In the genomic region with DNA sequence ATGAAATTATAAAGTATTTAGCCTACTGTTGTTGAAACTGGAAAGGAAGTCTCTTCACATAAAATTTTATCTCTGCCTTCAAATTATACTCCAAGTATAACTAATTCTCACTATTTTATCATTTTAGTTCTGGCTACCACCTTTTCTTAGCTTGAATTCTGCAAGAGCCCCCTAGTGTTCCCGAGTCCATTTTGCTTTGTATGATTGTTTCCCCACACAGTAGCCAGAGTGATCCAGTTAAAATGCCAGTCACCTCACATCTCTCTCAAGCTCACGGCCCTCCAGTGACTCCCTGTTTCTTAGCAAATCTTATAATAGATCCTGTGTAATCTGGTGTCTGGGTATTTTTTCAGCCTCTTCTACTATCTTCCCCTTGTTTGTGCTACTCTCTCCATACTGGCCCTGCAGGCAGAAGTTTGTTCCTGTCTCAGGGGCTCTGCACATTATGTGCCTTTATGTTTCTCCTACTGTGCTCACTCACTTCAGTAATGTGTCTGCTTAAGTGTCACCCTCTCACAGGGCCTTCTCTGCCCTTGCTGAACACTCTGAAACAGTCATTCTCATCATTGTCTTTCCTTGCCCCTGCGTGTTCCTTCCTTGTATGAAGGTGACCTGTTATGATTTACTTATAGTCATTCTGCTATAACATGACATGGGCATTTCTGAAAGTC, we compare ENCODE assay signal across 14 cellular contexts. TPM values are rescaled to one million over a fixed set of nuclear protein-coding genes. Genes with fewer than 3 reads are reported as not detected.
DNase-seq lines count a peak whose midpoint lies in the region; ATAC-seq and TF ChIP-seq lines count a peak whose summit lies in the region.
"Had no signal": no experiment of that assay in that cellular context is flagged by ENCODE, and none has a peak within 500 bp of the region (broad histone marks: within the 10 kb centered on the region; RNA-seq: fewer than 3 reads in every experiment).

No MANE protein-coding gene starts in this region.

- ATAC-seq in natural killer cell treated with Interleukin-12 subunit alpha and Interleukin-12 subunit beta and Interleukin-15 and Interleukin-18, amount 100 ng/mL, for 72 hours: peak in 1 of 2 donors; percentile 6
- ATAC-seq: left lobe of liver had no signal

- H3K9me3 Mint-ChIP-seq in T-helper 1 cell treated with Interleukin-12 subunit alpha and Interleukin-12 subunit beta and Interleukin-4 antibody, amounts not matched to agents 30 μg/mL and 1 μg/mL, for 36 hours: no peaks in the 10 kb centered on the region
- H3K9me3 Mint-ChIP-seq in IgD-negative memory B cell (no peaks in the 10 kb centered on the region), chondrocyte (ENCODE audit: low read depth) (no peaks in the 10 kb centered on the region)
- no peaks in the 10 kb centered on the region for H3K9me3 Mint-ChIP-seq in natural killer cell treated with Interleukin-12 subunit alpha and Interleukin-12 subunit beta and Interleukin-15 and Interleukin-18, amount 100 ng/mL, for 72 hours

- peak overlapping the region; percentile 24 for H3K27ac Mint-ChIP-seq in T-helper 1 cell treated with Interleukin-12 subunit alpha and Interleukin-12 subunit beta and Interleukin-4 antibody, amounts not matched to agents 30 μg/mL and 1 μg/mL, for 36 hours
- H3K27ac Mint-ChIP-seq in IgD-negative memory B cell (peak overlapping the region in 2 of 3 donors; percentile 26 to 44), chondrocyte (ENCODE audit: unreplicated experiment) (peak overlapping the region; percentile 9)
- H3K27ac Mint-ChIP-seq in natural killer cell treated with Interleukin-12 subunit alpha and Interleukin-12 subunit beta and Interleukin-15 and Interleukin-18, amount 100 ng/mL, for 72 hours: peak overlapping the region in 1 of 2 donors; percentile 1

- no peak overlapping the region for H3K4me3 Mint-ChIP-seq in T-helper 1 cell treated with Interleukin-12 subunit alpha and Interleukin-12 subunit beta and Interleukin-4 antibody, amounts not matched to agents 30 μg/mL and 1 μg/mL, for 36 hours
- H3K4me3 Mint-ChIP-seq in IgD-negative memory B cell: no peak overlapping the region
- no peak overlapping the region for H3K4me3 Mint-ChIP-seq in chondrocyte (ENCODE audit: unreplicated experiment)
- peak overlapping the region; percentile 1 for H3K4me3 Mint-ChIP-seq in natural killer cell treated with Interleukin-12 subunit alpha and Interleukin-12 subunit beta and Interleukin-15 and Interleukin-18, amount 100 ng/mL, for 72 hours

- no peaks in the 10 kb centered on the region for H3K27me3 Mint-ChIP-seq in T-helper 1 cell treated with Interleukin-12 subunit alpha and Interleukin-12 subunit beta and Interleukin-4 antibody, amounts not matched to agents 30 μg/mL and 1 μg/mL, for 36 hours (ENCODE audit: low read depth)
- no peaks in the 10 kb centered on the region for H3K27me3 Mint-ChIP-seq in IgD-negative memory B cell
- H3K27me3 Mint-ChIP-seq in chondrocyte (ENCODE audit: low read depth): no peaks in the 10 kb centered on the region
- H3K27me3 Mint-ChIP-seq in natural killer cell treated with Interleukin-12 subunit alpha and Interleukin-12 subunit beta and Interleukin-15 and Interleukin-18, amount 100 ng/mL, for 72 hours: no peaks in the 10 kb centered on the region

- DNase-seq in T-helper 1 cell: no peak
- DNase-seq in chondrocyte (ENCODE audit: low spot score): no peak
- DNase-seq in natural killer cell treated with Interleukin-12 subunit alpha and Interleukin-12 subunit beta and Interleukin-15 and Interleukin-18, amount 100 ng/mL, for 72 hours (ENCODE audit: low spot score): no peak
- DNase-seq in stimulated activated CD4-positive, alpha-beta T cell treated with anti-CD3 and anti-CD28 coated beads, Interleukin-2, amount 100 ng/mL, for 24 hours: no peak
- DNase-seq in AG08396 (ENCODE audit: low spot score): no peak
- DNase-seq in NCI-H774 (lab: John Stamatoyannopoulos, UW): no peak
- DNase-seq: activated gamma-delta T cell treated with Interleukin-2 at 50 U/mL for 16 hours; colonic mucosa; DMS53; NCI-H226; stimulated activated CD4-positive, alpha-beta T cell treated with anti-CD3 and anti-CD28 coated beads, Interleukin-4, amount 100 ng/mL, for 24 hours had no signal

- H3K36me3 Mint-ChIP-seq in T-helper 1 cell treated with Interleukin-12 subunit alpha and Interleukin-12 subunit beta and Interleukin-4 antibody, amounts not matched to agents 30 μg/mL and 1 μg/mL, for 36 hours (ENCODE audit: low read depth): peaks cover 40% of the 10 kb centered on the region
- H3K36me3 Mint-ChIP-seq in IgD-negative memory B cell (peaks cover 1% of the 10 kb centered on the region), chondrocyte (ENCODE audit: low read depth) (peaks cover 17% of the 10 kb centered on the region)
- H3K36me3 Mint-ChIP-seq in natural killer cell treated with Interleukin-12 subunit alpha and Interleukin-12 subunit beta and Interleukin-15 and Interleukin-18, amount 100 ng/mL, for 72 hours: peaks cover 44% of the 10 kb centered on the region

- peak; percentile 41 for TF ChIP-seq CTCF in chondrocyte (IDR thresholded peaks at IDR 0.05)

- peaks cover 43% of the 10 kb centered on the region for H3K4me1 Mint-ChIP-seq in T-helper 1 cell treated with Interleukin-12 subunit alpha and Interleukin-12 subunit beta and Interleukin-4 antibody, amounts not matched to agents 30 μg/mL and 1 μg/mL, for 36 hours (ENCODE audit: low read depth)
- H3K4me1 Mint-ChIP-seq in IgD-negative memory B cell (peaks cover 28 to 61% (median 45%) of the 10 kb centered on the region in 3 donors), chondrocyte (ENCODE audit: low read depth) (peaks cover 29% of the 10 kb centered on the region)
- peaks cover 43 to 58% of the 10 kb centered on the region in 2 donors for H3K4me1 Mint-ChIP-seq in natural killer cell treated with Interleukin-12 subunit alpha and Interleukin-12 subunit beta and Interleukin-15 and Interleukin-18, amount 100 ng/mL, for 72 hours (ENCODE audit: low read depth in 2 of 2)

RNA-seq across cellular contexts. Expression of gene WAC, which starts 8.9 kb away (rescaled TPM):
- polyA plus RNA-seq in IgD-negative memory B cell: 118 TPM
- 91.1 to 97.7 TPM (median 93.2 TPM) in 3 replicates for total RNA-seq in chondrocyte
- 100 to 1,000 TPM; 136 to 146 TPM for total RNA-seq in natural killer cell treated with Interleukin-12 subunit alpha and Interleukin-12 subunit beta and Interleukin-15 and Interleukin-18, amount 100 ng/mL, for 72 hours
